Comparison of ENCODE assay signal across 19 cellular contexts in the genomic region with DNA sequence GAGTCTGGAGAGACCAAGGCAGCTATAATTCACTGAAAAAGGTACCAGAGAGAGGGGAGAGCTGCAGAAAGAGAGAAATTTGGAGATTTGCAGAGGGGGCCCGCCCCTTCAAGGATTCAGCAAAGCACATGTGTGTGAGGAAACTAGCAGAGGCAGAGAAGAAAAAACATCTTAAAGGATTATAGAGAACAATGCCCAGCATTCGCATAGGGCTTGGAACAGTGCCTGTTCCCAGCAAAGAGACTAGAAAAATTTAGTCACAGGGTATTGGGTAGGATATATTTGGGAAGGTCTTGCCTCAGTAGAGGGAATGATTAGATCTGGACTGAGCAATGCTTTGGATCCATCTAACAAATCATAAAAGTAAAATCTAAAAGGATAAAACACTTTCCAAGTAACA. TPM values are rescaled to one million over a fixed set of nuclear protein-coding genes. Genes with fewer than 3 reads are reported as not detected.
DNase-seq lines count a peak whose midpoint lies in the region; TF ChIP-seq lines count a peak whose summit lies in the region.
"Had no signal": no experiment of that assay in that cellular context is flagged by ENCODE, and none has a peak within 500 bp of the region (broad histone marks: within the 10 kb centered on the region; RNA-seq: fewer than 3 reads in every experiment).

No MANE protein-coding gene starts in this region.

- no TSS peak for BruUV-seq in MCF 10A (replicated peaks; lab: Mats Ljungman, UMichigan)
- no TSS peak for BruUV-seq in mammary epithelial cell (replicated peaks; lab: Mats Ljungman, UMichigan)

- H4K20me1 ChIP-seq in mammary epithelial cell (ENCODE audit: insufficient read depth, low read length): no peaks in the 10 kb centered on the region

- POLR2A ChIA-PET in MCF 10A (lab: Yijun Ruan, JAX): interaction anchor here (0.8 kb wide), 1 partner anchor 66 kb away, joined by 3 read pairs; no protein-coding TSS in a partner anchor

- H3K27ac ChIP-seq in mammary epithelial cell (ENCODE audit: insufficient read depth, low read depth, low read length): no peak overlapping the region
- H3K27ac ChIP-seq: C4-2B, HL-60 had no signal

- peaks cover 15% of the 10 kb centered on the region for H3K9me3 Mint-ChIP-seq in MCF 10A (ENCODE audit: unreplicated experiment)

- peaks cover 3% of the 10 kb centered on the region for H3K79me2 ChIP-seq in mammary epithelial cell (ENCODE audit: insufficient read depth, low read length)

- in situ Hi-C loops in mammary epithelial cell (cut with MboI; ENCODE audit: low sequenced_read_pairs in 2 of 2): no loop called here

- peaks cover 6% of the 10 kb centered on the region for H3K4me1 Mint-ChIP-seq in MCF 10A (ENCODE audit: insufficient read depth, unreplicated experiment)

- TF ChIP-seq CTCF in MCF 10A (IDR thresholded peaks at IDR 0.05; ENCODE audit: unreplicated experiment) (no peak), mammary epithelial cell (conservative IDR thresholded peaks at IDR 0.05 in 1 of 2, IDR thresholded peaks at IDR 0.05 in 1 of 2; ENCODE audit: extremely low read depth in 1 of 2, insufficient read depth in 1 of 2, low read depth in 1 of 2, low read length in 2 of 2) (no peak), cardiac fibroblast (IDR thresholded peaks at IDR 0.05; ENCODE audit: low read depth, low read length) (no peak), lower leg skin (IDR thresholded peaks at IDR 0.05) (no peak)

- DNase-seq in MCF 10A (ENCODE audit: unreplicated experiment) (peak; percentile 6), mammary epithelial cell (no peak), cardiac fibroblast (ENCODE audit: low read depth in 2 of 2) (peak; percentile 22 to 27), iris pigment epithelial cell (ENCODE audit: low read depth) (peak; percentile 3), AML-193 (lab: John Stamatoyannopoulos, UW) (no peak), NCI-H748 (lab: John Stamatoyannopoulos, UW; ENCODE audit: unreplicated experiment) (no peak), NAMALWA (ENCODE audit: low spot score) (no peak), lower leg skin (ENCODE audit: low spot score in 2 of 2) (no peak)
- DNase-seq: 8988T, DMS79, KG1, NCI-H1092 treated with DMSO at 0.1 percent for 48 hours, NCI-H1694, NCI-H2107, NCI-H226, NCI-H526 treated with DMSO at 0.1 percent for 48 hours, PC-3 had no signal

- H3K36me3 ChIP-seq in mammary epithelial cell (ENCODE audit: insufficient read depth, low read length): peaks cover 8% of the 10 kb centered on the region

- dilution Hi-C loops in mammary epithelial cell (cut with HindIII; ENCODE audit: low sequenced_read_pairs): no loop called here

- H3K4me2 ChIP-seq in mammary epithelial cell (ENCODE audit: insufficient read depth, low read depth, low read length): no peak overlapping the region

- no peak for TF ChIP-seq POLR2A in lower leg skin (IDR thresholded peaks at IDR 0.05)

- WGBS in mammary epithelial cell (ENCODE audit: low coverage, missing lambda C conversion rate): 38% methylated on average over 2 of the region's 2 CpGs
- WGBS in lower leg skin, 2 donors: 56 to 81% methylated on average over 2 of the region's 2 CpGs

- H3K9ac ChIP-seq in mammary epithelial cell (ENCODE audit: insufficient read depth, low read length): no peak overlapping the region

- H3K27me3 ChIP-seq in mammary epithelial cell (ENCODE audit: insufficient read depth, low read length): no peaks in the 10 kb centered on the region

- no peak overlapping the region for H2AFZ ChIP-seq in mammary epithelial cell (ENCODE audit: low read depth, low read length)

- peaks cover 63% of the 10 kb centered on the region for H3K36me3 Mint-ChIP-seq in MCF 10A (ENCODE audit: insufficient read depth, unreplicated experiment)

- no peaks in the 10 kb centered on the region for H3K27me3 Mint-ChIP-seq in MCF 10A (ENCODE audit: insufficient read depth, unreplicated experiment)

- CTCF ChIA-PET in MCF 10A (lab: Yijun Ruan, JAX) (no interaction called here), mammary epithelial cell (lab: Charles Lee; ENCODE audit: low non-redundant PET) (no interaction called here)

- no peaks in the 10 kb centered on the region for H3K4me1 ChIP-seq in mammary epithelial cell (ENCODE audit: insufficient read depth, low read length)

- H3K4me3 ChIP-seq in mammary epithelial cell (replicated peaks in 1 of 3; ENCODE audit: insufficient read depth in 1 of 3, low read depth in 2 of 3, low read length in 3 of 3) (no peak overlapping the region), cardiac fibroblast (replicated peaks in 1 of 2; ENCODE audit: low read depth in 2 of 2, low read length in 2 of 2) (no peak overlapping the region), lower leg skin (ENCODE audit: low read depth, poor library complexity, severe bottlenecking) (no peak overlapping the region)

- intact Hi-C loops in MCF 10A (cut with micrococcal nuclease): no loop called here
- intact Hi-C loops in mammary epithelial cell (cut with micrococcal nuclease): no loop called here
- intact Hi-C loops in lower leg skin (cut with DNase I; ENCODE audit: low total_unique reads): loop anchor here (5.0 kb wide), 1 partner anchor 1830 kb away; no protein-coding TSS in a partner anchor

- no peaks in the 10 kb centered on the region for H3K9me3 ChIP-seq in mammary epithelial cell (replicated peaks; ENCODE audit: insufficient read depth, low read length)

- peak overlapping the region; percentile 63 for H3K27ac Mint-ChIP-seq in MCF 10A (ENCODE audit: low read depth, unreplicated experiment)

- no peak overlapping the region for H3K4me3 Mint-ChIP-seq in MCF 10A (ENCODE audit: unreplicated experiment)

RNA-seq across cellular contexts. Expression of a gene that starts 44.0 kb away (rescaled TPM):
- total RNA-seq in MCF 10A (2022) (80.7 and 83.9 TPM in 2 replicates), mammary epithelial cell (10 to 100 TPM; 61.0 to 87.3 TPM), lower leg skin (100 to 1,000 TPM in 3 of 4 donors, 10 to 100 TPM in 1; 98.3 to 145 (median 111) TPM)
- polyA plus RNA-seq in mammary epithelial cell: 37.5 TPM
- 67.2 TPM for polyA minus RNA-seq in mammary epithelial cell

Comparison
In these comparisons a context has a peak if more than half of its experiments do, and no peak if none do; other contexts are left out.
1. DNase-seq: peak in MCF 10A (single experiment), cardiac fibroblast (2 of 2) and iris pigment epithelial cell (single experiment); none in mammary epithelial cell (single experiment), AML-193 (0 of 2), NCI-H748 (single experiment), NAMALWA (single experiment) and lower leg skin (0 of 2).